Comparison of ENCODE assay signal across 8 cellular contexts in genomic region chr10:17200885-17201164, GRCh38. TPM values are rescaled to one million over a fixed set of nuclear protein-coding genes. Genes with fewer than 3 reads are reported as not detected.
DNase-seq lines count a peak whose midpoint lies in the region; ATAC-seq and TF ChIP-seq lines count a peak whose summit lies in the region.

No MANE protein-coding gene starts in this region.

- H3K4me3 ChIP-seq in left lung: peak overlapping the region; percentile 64 to 69

- BruUV-seq in Calu3 (replicated peaks; lab: Mats Ljungman, UMichigan): no TSS peak

- H3K27me3 ChIP-seq in left lung: no peaks in the 10 kb centered on the region

- H3K4me3 Mint-ChIP-seq in Calu3 (ENCODE audit: low read depth, unreplicated experiment): peak overlapping the region; percentile 97
- peak overlapping the region; percentile 87 for H3K4me3 Mint-ChIP-seq in chondrocyte (ENCODE audit: unreplicated experiment)

- DNase-seq in Calu3: peak; percentile 34
- peak; percentile 45 for DNase-seq in SK-N-DZ (ENCODE audit: low spot score)
- DNase-seq in chondrocyte (ENCODE audit: low spot score): no peak
- peak in 1 of 2 donors; percentile 69 for DNase-seq in left lung
- DNase-seq in substantia nigra (lab: John Stamatoyannopoulos, UW): peak in 17 of 49 donors; percentile 1 to 78 (median 20)
- DNase-seq in ureter (ENCODE audit: low spot score): no peak

- H3K27ac ChIP-seq in left lung: peak overlapping the region; percentile 96 to 98
- H3K27ac ChIP-seq in substantia nigra (ENCODE audit: low read depth, low read length, poor library complexity, severe bottlenecking): peak overlapping the region; percentile 81

- CTCF ChIA-PET in Calu3 (lab: Charles Lee): interaction anchor here (0.7 to 2.3 kb wide), 4 partner anchors 13 to 309 kb away, joined by 3 to 19 read pairs (median 7); no protein-coding TSS in a partner anchor

- H3K9me3 ChIP-seq in left lung: no peaks in the 10 kb centered on the region

- peaks cover 43% of the 10 kb centered on the region for H3K4me1 Mint-ChIP-seq in Calu3 (ENCODE audit: low read depth, unreplicated experiment)
- H3K4me1 Mint-ChIP-seq in chondrocyte (ENCODE audit: low read depth): peaks cover 36% of the 10 kb centered on the region

- H3K27me3 Mint-ChIP-seq in Calu3 (ENCODE audit: unreplicated experiment) (no peaks in the 10 kb centered on the region), chondrocyte (ENCODE audit: low read depth) (no peaks in the 10 kb centered on the region)

- peaks cover 10 to 22% of the 10 kb centered on the region in 2 donors for H3K4me1 ChIP-seq in left lung

- no peaks in the 10 kb centered on the region for H3K9me3 Mint-ChIP-seq in Calu3 (ENCODE audit: low read depth, unreplicated experiment)
- no peaks in the 10 kb centered on the region for H3K9me3 Mint-ChIP-seq in chondrocyte (ENCODE audit: low read depth)

- TF ChIP-seq CTCF in Calu3 (IDR thresholded peaks at IDR 0.05; ENCODE audit: unreplicated experiment) (no peak), chondrocyte (IDR thresholded peaks at IDR 0.05) (peak; percentile 60), left lung (IDR thresholded peaks at IDR 0.05) (no peak)

- intact Hi-C loops in Calu3 (cut with micrococcal nuclease; ENCODE audit: unreplicated experiment): loop anchor here (1.0 kb wide), 1 partner anchor 348 kb away; no protein-coding TSS in a partner anchor
- intact Hi-C loops in left lung (cut with DNase I): loop anchor here in 1 of 2 donors (10.0 kb wide), 1 partner anchor 196 kb away; no protein-coding TSS in a partner anchor

- H3K36me3 ChIP-seq in left lung: no peaks in the 10 kb centered on the region

- H3K36me3 Mint-ChIP-seq in Calu3 (ENCODE audit: insufficient read depth, unreplicated experiment) (peaks cover 22% of the 10 kb centered on the region), chondrocyte (ENCODE audit: low read depth) (no peaks in the 10 kb centered on the region)

- peak; percentile 12 for ATAC-seq in GM19372 (IDR thresholded peaks at IDR 0.05; ENCODE audit: low read depth, unreplicated experiment)
- ATAC-seq in HG03378 (IDR thresholded peaks at IDR 0.05; ENCODE audit: unreplicated experiment): peak; percentile 17
- ATAC-seq in left lung: peak; percentile 76

- H3K27ac Mint-ChIP-seq in Calu3 (ENCODE audit: unreplicated experiment): peak overlapping the region; percentile 91
- H3K27ac Mint-ChIP-seq in chondrocyte (ENCODE audit: unreplicated experiment): peak overlapping the region; percentile 96

RNA-seq across cellular contexts. Expression of gene TRDMT1, which starts 0.6 kb away (rescaled TPM):
- total RNA-seq in Calu3 (2022) (7.9 and 10.3 TPM in 2 replicates), chondrocyte (3.1 to 6.4 TPM (median 4.7 TPM) in 3 replicates), left lung (10 to 100 TPM in 1 of 2 donors, 1 to 10 TPM in 1; 6.6 to 11.5 TPM), ureter (12.9 TPM)
- polyA plus RNA-seq in SK-N-DZ (2014; cell fraction: cytosol; rRNA removed): 3.7 TPM in 2 replicates
- 3.9 and 5.9 TPM in 2 replicates for polyA plus RNA-seq in SK-N-DZ (2014; cell fraction: nucleus; rRNA removed)

RNA-seq across cellular contexts. Expression of gene VIM, which starts 27.2 kb away (rescaled TPM):
- total RNA-seq in Calu3 (2022): 318 and 486 TPM in 2 replicates
- 117 and 143 TPM in 2 replicates for polyA plus RNA-seq in SK-N-DZ (2014; cell fraction: cytosol; rRNA removed)
- 47.9 and 64.0 TPM in 2 replicates for polyA plus RNA-seq in SK-N-DZ (2014; cell fraction: nucleus; rRNA removed)
- 2,627 to 4,580 TPM (median 4,556 TPM) in 3 replicates for total RNA-seq in chondrocyte
- 1,000 to 10,000 TPM; 1,589 to 1,774 TPM for total RNA-seq in left lung
- total RNA-seq in ureter: 569 TPM

Comparison
In these comparisons a context has a peak if more than half of its experiments do, and no peak if none do; other contexts are left out.
1. DNase-seq: peak in Calu3 (single experiment) and SK-N-DZ (single experiment); none in chondrocyte (single experiment) and ureter (single experiment).
2. ATAC-seq: peak in every context shown above with its lines; median percentile 76 in left lung; 17 in HG03378; 12 in GM19372.